In the genomic region with DNA sequence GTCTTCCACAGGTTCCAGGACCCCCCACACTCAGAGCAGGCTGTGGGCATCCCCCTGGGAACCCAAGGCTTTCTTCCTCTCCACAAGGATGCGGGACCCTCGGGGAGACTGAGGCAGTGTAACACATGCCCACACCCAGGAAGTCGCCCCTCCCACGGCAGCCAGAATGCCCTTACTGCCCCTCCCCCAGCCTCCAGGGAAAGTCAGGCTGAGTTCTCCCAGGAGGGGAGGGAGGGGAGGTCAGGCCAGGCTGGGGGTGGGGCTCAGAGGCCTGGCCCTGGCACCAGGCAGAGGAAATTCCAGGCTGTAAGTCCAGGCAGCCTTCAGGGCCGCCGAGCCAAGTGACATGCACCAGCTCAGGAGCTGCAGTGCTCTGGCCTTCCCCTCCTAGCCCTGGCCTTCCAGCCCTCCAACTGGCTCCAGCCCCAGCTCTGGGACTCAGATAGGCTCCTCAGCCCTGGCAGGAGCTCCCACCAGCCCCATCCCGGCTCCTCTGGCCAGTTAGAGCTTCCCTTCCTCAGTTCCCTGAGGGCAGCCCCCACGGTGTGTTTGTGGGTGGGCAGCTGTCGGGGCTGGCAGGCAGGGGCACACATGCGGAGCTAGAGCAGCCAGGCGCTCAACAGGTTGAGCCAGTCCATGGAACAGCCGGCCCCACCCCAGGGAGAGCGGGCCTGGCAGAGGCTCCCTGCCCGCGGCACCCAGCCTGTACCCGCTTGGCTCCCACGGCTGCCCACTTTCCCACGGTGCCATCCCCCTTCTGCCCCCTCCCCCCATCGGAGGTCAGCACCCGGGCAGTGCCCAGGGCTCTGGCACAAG, we compare ENCODE assay signal across 8 cellular contexts. TPM values are rescaled to one million over a fixed set of nuclear protein-coding genes. Genes with fewer than 3 reads are reported as not detected.
DNase-seq lines count a peak whose midpoint lies in the region; ATAC-seq and TF ChIP-seq lines count a peak whose summit lies in the region.

No MANE protein-coding gene starts in this region.

- H3K27me3 ChIP-seq in gastrocnemius medialis = no peaks in the 10 kb centered on the region

- DNase-seq in activated naive CD4-positive, alpha-beta T cell treated with anti-CD3 and anti-CD28 coated beads for 36 hours = peak; percentile 33
- no peak for DNase-seq in activated naive CD4-positive, alpha-beta T cell (lab: John Stamatoyannopoulos, UW)
- DNase-seq in anterior cingulate cortex (lab: John Stamatoyannopoulos, UW) (peak in 36 of 58 donors; percentile 24 to 80 (median 54)), hypothalamus (lab: John Stamatoyannopoulos, UW) (peak in 29 of 51 donors; percentile 29 to 76 (median 55)), gastrocnemius medialis (peak; percentile 85 to 94), NCI-H1092 (lab: John Stamatoyannopoulos, UW) (no peak), cortex of kidney (lab: John Stamatoyannopoulos, UW) (no peak), NCI-H187 treated with DMSO at 0.1 percent for 48 hours (lab: John Stamatoyannopoulos, UW) (no peak)

- H3K36me3 ChIP-seq in gastrocnemius medialis = no peaks in the 10 kb centered on the region

- peaks cover 69 to 82% of the 10 kb centered on the region in 2 donors for H3K4me1 ChIP-seq in gastrocnemius medialis

- peak overlapping the region; percentile 87 for H3K4me3 Mint-ChIP-seq in activated naive CD4-positive, alpha-beta T cell treated with anti-CD3 and anti-CD28 coated beads for 36 hours

- peak overlapping the region; percentile 73 to 93 (median 80) for H3K4me3 ChIP-seq in gastrocnemius medialis

- H3K27ac ChIP-seq in gastrocnemius medialis = peak overlapping the region; percentile 89 to 100 (median 96)

- peaks cover 13% of the 10 kb centered on the region for H3K36me3 Mint-ChIP-seq in activated naive CD4-positive, alpha-beta T cell treated with anti-CD3 and anti-CD28 coated beads for 36 hours (ENCODE audit: low read depth)

- H3K9me3 ChIP-seq in gastrocnemius medialis = no peaks in the 10 kb centered on the region

- TF ChIP-seq POLR2A in gastrocnemius medialis (IDR thresholded peaks at IDR 0.05) = peak; percentile 64 to 68

- no peaks in the 10 kb centered on the region for H3K9me3 Mint-ChIP-seq in activated naive CD4-positive, alpha-beta T cell treated with anti-CD3 and anti-CD28 coated beads for 36 hours

- peak; percentile 23 to 24 for ATAC-seq in gastrocnemius medialis

- no peaks in the 10 kb centered on the region for H3K27me3 Mint-ChIP-seq in activated naive CD4-positive, alpha-beta T cell treated with anti-CD3 and anti-CD28 coated beads for 36 hours (ENCODE audit: low read depth)

- peak overlapping the region; percentile 98 for H3K27ac Mint-ChIP-seq in activated naive CD4-positive, alpha-beta T cell treated with anti-CD3 and anti-CD28 coated beads for 36 hours

- CTCF ChIA-PET in activated naive CD4-positive, alpha-beta T cell treated with anti-CD3 and anti-CD28 coated beads for 36 hours (lab: Charles Lee) = interaction anchor here (0.7 to 3.4 kb wide), 4 partner anchors 18 to 232 kb away, joined by 3 to 12 read pairs (median 4); no protein-coding TSS in a partner anchor

- in situ Hi-C loops in gastrocnemius medialis (cut with MboI; ENCODE audit: low sequenced_read_pairs in 4 of 4) = no loop called here

- TF ChIP-seq CTCF in gastrocnemius medialis (IDR thresholded peaks at IDR 0.05 in 4 of 5, conservative IDR thresholded peaks at IDR 0.05 in 1 of 5) = no peak

- intact Hi-C loops in activated naive CD4-positive, alpha-beta T cell treated with anti-CD3 and anti-CD28 coated beads for 36 hours (cut with micrococcal nuclease) = no loop called here
- intact Hi-C loops in gastrocnemius medialis (cut with DNase I; ENCODE audit: low total_unique reads) = no loop called here

- peaks cover 56% of the 10 kb centered on the region for H3K4me1 Mint-ChIP-seq in activated naive CD4-positive, alpha-beta T cell treated with anti-CD3 and anti-CD28 coated beads for 36 hours (ENCODE audit: low read depth)

RNA-seq across cellular contexts. Expression of gene BCL9L, which starts 3.6 kb away (rescaled TPM):
- 10 to 100 TPM; 33.3 to 36.1 TPM for total RNA-seq in activated naive CD4-positive, alpha-beta T cell treated with anti-CD3 and anti-CD28 coated beads for 36 hours
- total RNA-seq in gastrocnemius medialis = 10 to 100 TPM; 17.1 to 35.6 (median 23.8) TPM

RNA-seq across cellular contexts. Expression of gene UPK2, which starts 34.0 kb away (rescaled TPM):
- total RNA-seq in activated naive CD4-positive, alpha-beta T cell treated with anti-CD3 and anti-CD28 coated beads for 36 hours = under 1 TPM; 0.25 to 0.45 TPM
- total RNA-seq in gastrocnemius medialis = not detected

RNA-seq across cellular contexts. Expression of gene CXCR5, which starts 38.4 kb away (rescaled TPM):
- total RNA-seq in activated naive CD4-positive, alpha-beta T cell treated with anti-CD3 and anti-CD28 coated beads for 36 hours = 10 to 100 TPM; 25.6 to 26.1 TPM
- not detected for total RNA-seq in gastrocnemius medialis

RNA-seq across cellular contexts. Expression of gene FOXR1, which starts 49.4 kb away (rescaled TPM):
- not detected for total RNA-seq in activated naive CD4-positive, alpha-beta T cell treated with anti-CD3 and anti-CD28 coated beads for 36 hours
- total RNA-seq in gastrocnemius medialis = not detected

Comparison
In these comparisons a context has a peak if more than half of its experiments do, and no peak if none do; other contexts are left out.
1. DNase-seq: peak in activated naive CD4-positive, alpha-beta T cell treated with anti-CD3 and anti-CD28 coated beads for 36 hours (single experiment), anterior cingulate cortex (36 of 58), hypothalamus (29 of 51) and gastrocnemius medialis (2 of 2); none in activated naive CD4-positive, alpha-beta T cell (0 of 4), NCI-H1092 (single experiment), cortex of kidney (single experiment) and NCI-H187 treated with DMSO at 0.1 percent for 48 hours (single experiment).
2. RNA of gene CXCR5, which starts 38.4 kb away (total RNA-seq): 25.6 to 26.1 TPM in activated naive CD4-positive, alpha-beta T cell treated with anti-CD3 and anti-CD28 coated beads for 36 hours; not detected in gastrocnemius medialis; every median in the first group is over 10 times any median in the second.